In genomic region chr17:7307686-7308624, GRCh38 we compare ENCODE assay signal across 8 cellular contexts. TPM values are rescaled to one million over a fixed set of nuclear protein-coding genes. Genes with fewer than 3 reads are reported as not detected.
DNase-seq lines count a peak whose midpoint lies in the region; ATAC-seq and TF ChIP-seq lines count a peak whose summit lies in the region.

No MANE protein-coding gene starts in this region.

- no peaks in the 10 kb centered on the region for H3K27me3 Mint-ChIP-seq in activated CD8-positive, alpha-beta T cell treated with anti-CD3 and anti-CD28 coated beads for 36 hours

- CTCF ChIA-PET in activated CD8-positive, alpha-beta T cell treated with anti-CD3 and anti-CD28 coated beads for 36 hours (lab: Charles Lee): interaction anchor here (0.6 to 0.9 kb wide), 2 partner anchors 47 to 276 kb away, joined by 3 read pairs; partner anchors contain the start of genes MPDU1 and TMEM95

- H3K27ac Mint-ChIP-seq in activated CD8-positive, alpha-beta T cell treated with anti-CD3 and anti-CD28 coated beads for 36 hours: peak overlapping the region; percentile 98

- H3K36me3 ChIP-seq in KOPT-K1 (ENCODE audit: insufficient read depth, low read length) (peaks cover 40% of the 10 kb centered on the region), mucosa of descending colon (ENCODE audit: low read depth) (peaks cover 14% of the 10 kb centered on the region)

- peak; percentile 58 for DNase-seq in activated CD8-positive, alpha-beta T cell treated with anti-CD3 and anti-CD28 coated beads for 36 hours
- DNase-seq in epithelial cell of esophagus (ENCODE audit: low read depth) (peak; percentile 52), mucosa of descending colon (peak; percentile 67 to 84 (median 81)), GM13977 (ENCODE audit: low spot score) (no peak), GM19238 (ENCODE audit: insufficient read length, low spot score) (no peak)

- intact Hi-C loops in activated CD8-positive, alpha-beta T cell treated with anti-CD3 and anti-CD28 coated beads for 36 hours (cut with micrococcal nuclease): no loop called here
- intact Hi-C loops in mucosa of descending colon (cut with DNase I, micrococcal nuclease): no loop called here

- H3K4me3 ChIP-seq in GM12875 (ENCODE audit: low read depth, low read length): peak overlapping the region; percentile 91
- peak overlapping the region; percentile 90 for H3K4me3 ChIP-seq in epithelial cell of esophagus (ENCODE audit: low read length)
- H3K4me3 ChIP-seq in mucosa of descending colon: peak overlapping the region; percentile 86

- TF ChIP-seq CTCF in GM12875 (IDR thresholded peaks at IDR 0.05; ENCODE audit: borderline replicate concordance, insufficient read depth, low read depth, low read length): no peak
- no peak for TF ChIP-seq CTCF in activated CD8-positive, alpha-beta T cell treated with anti-CD3 and anti-CD28 coated beads for 36 hours (IDR thresholded peaks at IDR 0.05)
- no peak for TF ChIP-seq CTCF in epithelial cell of esophagus (IDR thresholded peaks at IDR 0.05; ENCODE audit: insufficient read depth, low read depth, low read length, missing control alignments)
- TF ChIP-seq CTCF in mucosa of descending colon (IDR thresholded peaks at IDR 0.05): no peak
- TF ChIP-seq CTCF in GM13977 (IDR thresholded peaks at IDR 0.05; ENCODE audit: extremely low read depth, insufficient read depth, missing control alignments): no peak

- H3K4me3 Mint-ChIP-seq in activated CD8-positive, alpha-beta T cell treated with anti-CD3 and anti-CD28 coated beads for 36 hours: peak overlapping the region; percentile 94

- POLR2A ChIA-PET in activated CD8-positive, alpha-beta T cell treated with anti-CD3 and anti-CD28 coated beads for 36 hours (lab: Charles Lee): interaction anchor here (0.6 to 9.0 kb wide), 25 partner anchors 10 to 378 kb away, joined by 3 to 150 read pairs (median 4); partner anchors contain the start of genes ACADVL, ACAP1, CD68 and CTDNEP1

- H3K9me3 ChIP-seq in KOPT-K1 (ENCODE audit: insufficient read depth, low read length, poor library complexity, severe bottlenecking) (no peaks in the 10 kb centered on the region), mucosa of descending colon (no peaks in the 10 kb centered on the region)

- peaks cover 45% of the 10 kb centered on the region for H3K4me1 Mint-ChIP-seq in activated CD8-positive, alpha-beta T cell treated with anti-CD3 and anti-CD28 coated beads for 36 hours (ENCODE audit: low read depth)

- in situ Hi-C loops in GM13977 (cut with MboI; ENCODE audit: low pct_unique_long_range_greater_than_20kb, low sequenced_read_pairs, unreplicated experiment): no loop called here

- peaks cover 2% of the 10 kb centered on the region for H3K9me3 Mint-ChIP-seq in activated CD8-positive, alpha-beta T cell treated with anti-CD3 and anti-CD28 coated beads for 36 hours

- H3K27ac ChIP-seq in KOPT-K1 (ENCODE audit: low read depth, low read length, poor library complexity, severe bottlenecking) (peak overlapping the region; percentile 95), temporal lobe (ENCODE audit: low read depth, low read length) (peak overlapping the region; percentile 93)

- H3K36me3 Mint-ChIP-seq in activated CD8-positive, alpha-beta T cell treated with anti-CD3 and anti-CD28 coated beads for 36 hours (ENCODE audit: low read depth): peaks cover 46% of the 10 kb centered on the region

- H3K4me1 ChIP-seq in mucosa of descending colon (ENCODE audit: low read depth): peaks cover 18% of the 10 kb centered on the region

- no peak for ATAC-seq in activated CD8-positive, alpha-beta T cell treated with anti-CD3 and anti-CD28 coated beads for 36 hours
- peak; percentile 54 for ATAC-seq in mucosa of descending colon

RNA-seq across cellular contexts. Expression of gene EIF5A, which starts 0.5 kb away (rescaled TPM):
- total RNA-seq in activated CD8-positive, alpha-beta T cell treated with anti-CD3 and anti-CD28 coated beads for 36 hours: 1,000 to 10,000 TPM; 1,064 TPM
- total RNA-seq in mucosa of descending colon (100 to 1,000 TPM; 281 to 492 (median 313) TPM), temporal lobe (115 TPM)

RNA-seq across cellular contexts. Expression of gene GPS2, which starts 7.2 kb away (rescaled TPM):
- 10 to 100 TPM; 31.8 to 36.8 TPM for total RNA-seq in activated CD8-positive, alpha-beta T cell treated with anti-CD3 and anti-CD28 coated beads for 36 hours
- total RNA-seq in mucosa of descending colon (10 to 100 TPM; 68.1 to 89.8 (median 83.2) TPM), temporal lobe (25.3 TPM)

RNA-seq across cellular contexts. Expression of gene YBX2, which starts 13.5 kb away (rescaled TPM):
- total RNA-seq in activated CD8-positive, alpha-beta T cell treated with anti-CD3 and anti-CD28 coated beads for 36 hours: under 1 TPM; 0.56 to 0.83 TPM
- total RNA-seq in mucosa of descending colon (10 to 100 TPM; 17.9 to 71.4 (median 37.8) TPM), temporal lobe (1.2 TPM)

RNA-seq across cellular contexts. Expression of gene NEURL4, which starts 21.2 kb away (rescaled TPM):
- total RNA-seq in activated CD8-positive, alpha-beta T cell treated with anti-CD3 and anti-CD28 coated beads for 36 hours: 10 to 100 TPM; 36.2 to 40.4 TPM
- total RNA-seq in mucosa of descending colon: 10 to 100 TPM; 39.0 to 59.1 (median 44.9) TPM
- total RNA-seq in temporal lobe: 37.9 TPM

RNA-seq across cellular contexts. Expression of gene SLC2A4, which starts 26.4 kb away (rescaled TPM):
- under 1 TPM; 0.07 to 0.25 TPM for total RNA-seq in activated CD8-positive, alpha-beta T cell treated with anti-CD3 and anti-CD28 coated beads for 36 hours
- total RNA-seq in mucosa of descending colon: 10 to 100 TPM in 1 of 3 donors, 1 to 10 TPM in 2; 5.3 to 78.2 (median 6.1) TPM
- total RNA-seq in temporal lobe: 0.25 TPM

Comparison
In these comparisons a context has a peak if more than half of its experiments do, and no peak if none do; other contexts are left out.
1. DNase-seq: peak in activated CD8-positive, alpha-beta T cell treated with anti-CD3 and anti-CD28 coated beads for 36 hours (single experiment), epithelial cell of esophagus (single experiment) and mucosa of descending colon (3 of 3); none in GM13977 (single experiment) and GM19238 (single experiment).
2. Peak in every context shown above with its lines, with median percentiles within 50 percentile points of each other: H3K4me3 ChIP-seq.